In the genomic region with DNA sequence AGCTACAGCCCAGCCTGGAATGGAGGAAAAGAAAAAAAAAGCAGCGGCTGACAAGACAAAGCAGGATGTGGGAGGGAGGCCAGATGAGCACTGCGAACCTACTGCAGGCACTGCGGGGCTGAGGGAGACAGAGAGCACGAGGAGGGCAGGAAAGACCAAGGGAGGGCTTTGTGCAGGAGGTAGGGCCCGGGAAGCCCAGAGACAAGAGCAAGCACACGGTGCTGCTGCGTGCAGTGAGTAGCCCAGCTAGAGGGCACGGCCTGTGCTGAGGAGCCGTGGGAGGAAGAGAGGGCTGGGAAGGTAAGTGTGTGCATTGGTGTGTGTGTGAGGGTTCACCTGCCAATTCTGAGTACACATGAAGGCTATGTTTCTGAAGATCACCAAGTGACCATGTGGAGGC, we compare ENCODE assay signal across 8 cellular contexts. TPM values are rescaled to one million over a fixed set of nuclear protein-coding genes. Genes with fewer than 3 reads are reported as not detected.
DNase-seq lines count a peak whose midpoint lies in the region; ATAC-seq, FAIRE-seq and TF ChIP-seq lines count a peak whose summit lies in the region.
"Not testable (repeated sequence)": the region's sequence is repeated elsewhere in the genome, so short reads cannot be mapped to it uniquely, and the experiment has no call there.

No MANE protein-coding gene starts in this region.

- H4K20me1 ChIP-seq in astrocyte (ENCODE audit: insufficient read depth, low read length), result not testable (repeated sequence)

- H3K4me2 ChIP-seq in astrocyte (ENCODE audit: low read length), result not testable (repeated sequence)

- not testable (repeated sequence) for H3K4me1 ChIP-seq in astrocyte (ENCODE audit: insufficient read depth, low read length); naive thymus-derived CD4-positive, alpha-beta T cell (ENCODE audit: control insufficient read depth in 2 of 2, insufficient read depth in 2 of 2, low read length in 2 of 2)

- H3K27ac ChIP-seq in CD4-positive, alpha-beta T cell (ENCODE audit: low read depth, low read length); astrocyte (ENCODE audit: low read depth, low read length); naive thymus-derived CD4-positive, alpha-beta T cell (ENCODE audit: low read depth, low read length): not testable (repeated sequence)

- not testable (repeated sequence) for DNase-seq in CD4-positive, alpha-beta T cell; GM19239 (ENCODE audit: insufficient read length, low spot score); activated CD8-positive, alpha-beta T cell treated with anti-CD3 and anti-CD28 coated beads, Interleukin-2, amount 10 ng/mL, durations not matched to agents 7 days and 5 days; activated naive CD4-positive, alpha-beta T cell treated with anti-CD3 and anti-CD28 coated beads, Interleukin-2, amount 10 ng/mL, durations not matched to agents 7 days and 5 days; astrocyte (ENCODE audit: low read depth); left ventricle myocardium superior; naive thymus-derived CD4-positive, alpha-beta T cell; stimulated activated effector memory CD8-positive, alpha-beta T cell treated with anti-CD3 and anti-CD28 coated beads, Interleukin-12 subunit alpha, Interleukin-12 subunit beta, amount 100 ng/mL, for 72 hours (ENCODE audit: low spot score in 2 of 2)

- ATAC-seq in CD4-positive, alpha-beta T cell (ENCODE audit: poor library complexity), result peak; percentile 80
- ATAC-seq in activated CD8-positive, alpha-beta T cell treated with anti-CD3 and anti-CD28 coated beads, Interleukin-2, amount 10 ng/mL, durations not matched to agents 7 days and 5 days, result peak; percentile 91
- peak; percentile 22 for ATAC-seq in left ventricle myocardium superior
- peak; percentile 45 for ATAC-seq in naive thymus-derived CD4-positive, alpha-beta T cell
- peak; percentile 54 for ATAC-seq in stimulated activated effector memory CD8-positive, alpha-beta T cell treated with anti-CD3 and anti-CD28 coated beads, Interleukin-12 subunit alpha, Interleukin-12 subunit beta, amount 100 ng/mL, for 72 hours

- CTCF ChIA-PET in CD4-positive, alpha-beta T cell (lab: Charles Lee), result interaction anchor here (0.9 kb wide), 1 partner anchor 9 kb away, joined by 3 read pairs; no protein-coding TSS in a partner anchor
- CTCF ChIA-PET in activated CD8-positive, alpha-beta T cell treated with anti-CD3 and anti-CD28 coated beads, Interleukin-2, amount 10 ng/mL, durations not matched to agents 7 days and 5 days (lab: Charles Lee); activated naive CD4-positive, alpha-beta T cell treated with anti-CD3 and anti-CD28 coated beads, Interleukin-2, amount 10 ng/mL, durations not matched to agents 7 days and 5 days (lab: Charles Lee); naive thymus-derived CD4-positive, alpha-beta T cell (lab: Charles Lee): not testable (repeated sequence)

- not testable (repeated sequence) for H3K27me3 Mint-ChIP-seq in CD4-positive, alpha-beta T cell; activated CD8-positive, alpha-beta T cell treated with anti-CD3 and anti-CD28 coated beads, Interleukin-2, amount 10 ng/mL, durations not matched to agents 7 days and 5 days (ENCODE audit: low read depth); activated naive CD4-positive, alpha-beta T cell treated with anti-CD3 and anti-CD28 coated beads, Interleukin-2, amount 10 ng/mL, durations not matched to agents 7 days and 5 days; astrocyte (ENCODE audit: low read depth, unreplicated experiment); naive thymus-derived CD4-positive, alpha-beta T cell

- H3K36me3 ChIP-seq in astrocyte (ENCODE audit: insufficient read depth, low read length), result not testable (repeated sequence)
- H3K36me3 ChIP-seq in naive thymus-derived CD4-positive, alpha-beta T cell (ENCODE audit: control insufficient read depth in 2 of 3, insufficient read depth in 3 of 3, low read length in 3 of 3), result peaks cover 0 to 82% (median 4%) of the 10 kb centered on the region in 3 experiments

- not testable (repeated sequence) for H3K9me3 ChIP-seq in CD4-positive, alpha-beta T cell (ENCODE audit: control insufficient read depth, low read length); astrocyte (ENCODE audit: insufficient read depth, low read depth, low read length); naive thymus-derived CD4-positive, alpha-beta T cell (ENCODE audit: control insufficient read depth in 2 of 3, low read length in 3 of 3)

- not testable (repeated sequence) for H3K27ac Mint-ChIP-seq in CD4-positive, alpha-beta T cell; activated CD8-positive, alpha-beta T cell treated with anti-CD3 and anti-CD28 coated beads, Interleukin-2, amount 10 ng/mL, durations not matched to agents 7 days and 5 days; astrocyte (ENCODE audit: unreplicated experiment); stimulated activated effector memory CD8-positive, alpha-beta T cell treated with anti-CD3 and anti-CD28 coated beads, Interleukin-12 subunit alpha, Interleukin-12 subunit beta, amount 100 ng/mL, for 72 hours
- peak overlapping the region; percentile 35 for H3K27ac Mint-ChIP-seq in activated naive CD4-positive, alpha-beta T cell treated with anti-CD3 and anti-CD28 coated beads, Interleukin-2, amount 10 ng/mL, durations not matched to agents 7 days and 5 days
- peak overlapping the region in 1 of 9 donors; percentile 28 for H3K27ac Mint-ChIP-seq in naive thymus-derived CD4-positive, alpha-beta T cell

- POLR2A ChIA-PET in CD4-positive, alpha-beta T cell (lab: Charles Lee); activated CD8-positive, alpha-beta T cell treated with anti-CD3 and anti-CD28 coated beads, Interleukin-2, amount 10 ng/mL, durations not matched to agents 7 days and 5 days (lab: Charles Lee); naive thymus-derived CD4-positive, alpha-beta T cell (lab: Charles Lee): not testable (repeated sequence)

- not testable (repeated sequence) for H2AFZ ChIP-seq in astrocyte (ENCODE audit: low read depth, low read length)

- not testable (repeated sequence) for H3K4me3 Mint-ChIP-seq in CD4-positive, alpha-beta T cell; activated CD8-positive, alpha-beta T cell treated with anti-CD3 and anti-CD28 coated beads, Interleukin-2, amount 10 ng/mL, durations not matched to agents 7 days and 5 days; activated naive CD4-positive, alpha-beta T cell treated with anti-CD3 and anti-CD28 coated beads, Interleukin-2, amount 10 ng/mL, durations not matched to agents 7 days and 5 days; astrocyte (ENCODE audit: unreplicated experiment); naive thymus-derived CD4-positive, alpha-beta T cell; stimulated activated effector memory CD8-positive, alpha-beta T cell treated with anti-CD3 and anti-CD28 coated beads, Interleukin-12 subunit alpha, Interleukin-12 subunit beta, amount 100 ng/mL, for 72 hours

- not testable (repeated sequence) for H3K79me2 ChIP-seq in astrocyte (ENCODE audit: insufficient read depth, low read length)

- not testable (repeated sequence) for H3K9ac ChIP-seq in astrocyte (ENCODE audit: low read length)

- FAIRE-seq in GM19239 (lab: Jason Lieb, UNC) (peak; percentile 93), astrocyte (lab: Jason Lieb, UNC) (peak; percentile 9)

- peaks cover 36% of the 10 kb centered on the region for H3K36me3 Mint-ChIP-seq in CD4-positive, alpha-beta T cell (ENCODE audit: low read depth)
- H3K36me3 Mint-ChIP-seq in activated CD8-positive, alpha-beta T cell treated with anti-CD3 and anti-CD28 coated beads, Interleukin-2, amount 10 ng/mL, durations not matched to agents 7 days and 5 days (ENCODE audit: low read depth), result peaks cover 30% of the 10 kb centered on the region
- peaks cover 26% of the 10 kb centered on the region for H3K36me3 Mint-ChIP-seq in activated naive CD4-positive, alpha-beta T cell treated with anti-CD3 and anti-CD28 coated beads, Interleukin-2, amount 10 ng/mL, durations not matched to agents 7 days and 5 days
- peaks cover 14% of the 10 kb centered on the region for H3K36me3 Mint-ChIP-seq in astrocyte (ENCODE audit: low read depth, unreplicated experiment)
- H3K36me3 Mint-ChIP-seq in naive thymus-derived CD4-positive, alpha-beta T cell, result peaks cover 5 to 21% (median 17%) of the 10 kb centered on the region in 5 donors
- peaks cover 37% of the 10 kb centered on the region for H3K36me3 Mint-ChIP-seq in stimulated activated effector memory CD8-positive, alpha-beta T cell treated with anti-CD3 and anti-CD28 coated beads, Interleukin-12 subunit alpha, Interleukin-12 subunit beta, amount 100 ng/mL, for 72 hours

- H3K4me1 Mint-ChIP-seq in CD4-positive, alpha-beta T cell (ENCODE audit: low read depth); activated CD8-positive, alpha-beta T cell treated with anti-CD3 and anti-CD28 coated beads, Interleukin-2, amount 10 ng/mL, durations not matched to agents 7 days and 5 days (ENCODE audit: low read depth); activated naive CD4-positive, alpha-beta T cell treated with anti-CD3 and anti-CD28 coated beads, Interleukin-2, amount 10 ng/mL, durations not matched to agents 7 days and 5 days; astrocyte (ENCODE audit: low read depth, unreplicated experiment); naive thymus-derived CD4-positive, alpha-beta T cell: not testable (repeated sequence)
- peaks cover 17% of the 10 kb centered on the region for H3K4me1 Mint-ChIP-seq in stimulated activated effector memory CD8-positive, alpha-beta T cell treated with anti-CD3 and anti-CD28 coated beads, Interleukin-12 subunit alpha, Interleukin-12 subunit beta, amount 100 ng/mL, for 72 hours

- H3K4me3 ChIP-seq in astrocyte (ENCODE audit: insufficient read depth, low read depth, low read length); naive thymus-derived CD4-positive, alpha-beta T cell (ENCODE audit: low read length): not testable (repeated sequence)

- not testable (repeated sequence) for TF ChIP-seq CTCF in CD4-positive, alpha-beta T cell (IDR thresholded peaks at IDR 0.05); astrocyte (IDR thresholded peaks at IDR 0.05; ENCODE audit: insufficient read depth, low read depth, low read length)

- intact Hi-C loops in CD4-positive, alpha-beta T cell (cut with DNase I, micrococcal nuclease); left ventricle myocardium superior (cut with micrococcal nuclease); naive thymus-derived CD4-positive, alpha-beta T cell (cut with micrococcal nuclease): not testable (repeated sequence)

- H3K9me3 Mint-ChIP-seq in CD4-positive, alpha-beta T cell; activated CD8-positive, alpha-beta T cell treated with anti-CD3 and anti-CD28 coated beads, Interleukin-2, amount 10 ng/mL, durations not matched to agents 7 days and 5 days (ENCODE audit: insufficient read depth); activated naive CD4-positive, alpha-beta T cell treated with anti-CD3 and anti-CD28 coated beads, Interleukin-2, amount 10 ng/mL, durations not matched to agents 7 days and 5 days; astrocyte (ENCODE audit: unreplicated experiment); naive thymus-derived CD4-positive, alpha-beta T cell; stimulated activated effector memory CD8-positive, alpha-beta T cell treated with anti-CD3 and anti-CD28 coated beads, Interleukin-12 subunit alpha, Interleukin-12 subunit beta, amount 100 ng/mL, for 72 hours: not testable (repeated sequence)

- not testable (repeated sequence) for H3K27me3 ChIP-seq in CD4-positive, alpha-beta T cell (ENCODE audit: control insufficient read depth, insufficient read depth, low read length); astrocyte (ENCODE audit: insufficient read depth, low read length); naive thymus-derived CD4-positive, alpha-beta T cell (ENCODE audit: control insufficient read depth in 2 of 2, insufficient read depth in 2 of 2, low read length in 2 of 2)

RNA-seq across cellular contexts. Expression of a gene that starts 15.6 kb away (rescaled TPM):
- 10 to 100 TPM; 47.4 to 51.6 TPM for total RNA-seq in CD4-positive, alpha-beta T cell
- total RNA-seq in activated CD8-positive, alpha-beta T cell treated with anti-CD3 and anti-CD28 coated beads, Interleukin-2, amount 10 ng/mL, durations not matched to agents 7 days and 5 days, result 10 to 100 TPM; 50.6 to 51.4 TPM
- 28.8 and 35.4 TPM in 2 replicates for total RNA-seq in astrocyte
- 16.5 TPM for total RNA-seq in left ventricle myocardium superior
- total RNA-seq in naive thymus-derived CD4-positive, alpha-beta T cell, result 10 to 100 TPM; 37.2 to 48.9 (median 44.9) TPM
- polyA plus RNA-seq in naive thymus-derived CD4-positive, alpha-beta T cell, result 10 to 100 TPM; 40.6 to 50.2 TPM

Comparison
In these comparisons a context has a peak if more than half of its experiments do, and no peak if none do; other contexts are left out.
1. ATAC-seq: peak in every context shown above with its lines; median percentile 91 in activated CD8-positive, alpha-beta T cell treated with anti-CD3 and anti-CD28 coated beads, Interleukin-2, amount 10 ng/mL, durations not matched to agents 7 days and 5 days; 80 in CD4-positive, alpha-beta T cell; 54 in stimulated activated effector memory CD8-positive, alpha-beta T cell treated with anti-CD3 and anti-CD28 coated beads, Interleukin-12 subunit alpha, Interleukin-12 subunit beta, amount 100 ng/mL, for 72 hours; 45 in naive thymus-derived CD4-positive, alpha-beta T cell; 22 in left ventricle myocardium superior.